ENCODE assay signal across 1 cellular context in genomic region chr9:123642291-123643278, GRCh38.
TF ChIP-seq lines count a peak whose summit lies in the region.

No MANE protein-coding gene starts in this region.

TF ChIP-seq in HEK293, 187 proteins besides CTCF, POLR2A, EP300 and RAD21 (continued from another document):
- TF ChIP-seq PBX3 (CRISPR knock-in tag; IDR thresholded peaks at IDR 0.05) (no peak), ZNF513 (tag by site-specific recombination; IDR thresholded peaks at IDR 0.05) (no peak), SP2 (tag by site-specific recombination; IDR thresholded peaks at IDR 0.05) (no peak), ZBTB10 (tag by site-specific recombination; IDR thresholded peaks at IDR 0.05) (no peak), ZNF473 (tag by site-specific recombination; IDR thresholded peaks at IDR 0.05) (no peak), ZNF2 (tag by site-specific recombination; IDR thresholded peaks at IDR 0.05) (no peak), HOXA7 (CRISPR knock-in tag; IDR thresholded peaks at IDR 0.05; ENCODE audit: borderline replicate concordance) (no peak), ZFP3 (tag by site-specific recombination; IDR thresholded peaks at IDR 0.05; ENCODE audit: low read depth) (no peak), ZNF776 (tag by site-specific recombination; IDR thresholded peaks at IDR 0.05; ENCODE audit: borderline replicate concordance) (no peak), ZNF37A (tag by site-specific recombination; IDR thresholded peaks at IDR 0.05) (no peak), TRIM28 (IDR thresholded peaks at IDR 0.05; ENCODE audit: borderline replicate concordance, low read length) (0 out of 2 replicates have a peak, but pooled peaks have one; percentile 59), ZNF280D (tag by site-specific recombination; IDR thresholded peaks at IDR 0.05) (no peak)
